9 cellular contexts compared by ENCODE assay signal in genomic region chr16:82263456-82264159, GRCh38.
DNase-seq lines count a peak whose midpoint lies in the region; ATAC-seq and TF ChIP-seq lines count a peak whose summit lies in the region.
"Had no signal": no experiment of that assay in that cellular context is flagged by ENCODE, and none has a peak within 500 bp of the region (broad histone marks: within the 10 kb centered on the region; RNA-seq: fewer than 3 reads in every experiment).

No MANE protein-coding gene starts in this region.

- peak; percentile 21 to 77 (median 57) for DNase-seq in NCI-H1417 (lab: John Stamatoyannopoulos, UW)
- DNase-seq in NCI-H1417 treated with DMSO at 0.1 percent for 48 hours (lab: John Stamatoyannopoulos, UW) = no peak
- peak; percentile 38 for DNase-seq in activated T-cell treated with anti-CD3 and anti-CD28 coated beads, Interleukin-2, amount 50 U/mL, for 1 hour
- peak; percentile 33 to 52 for DNase-seq in fibroblast of lung (ENCODE audit: low read depth in 2 of 2)
- peak; percentile 50 for DNase-seq in neural crest cell (ENCODE audit: low read depth, low spot score)
- DNase-seq in suprapubic skin (ENCODE audit: low spot score in 2 of 2) = no peak

- no peak overlapping the region for H3K4me2 ChIP-seq in OCI-LY1 (ENCODE audit: low read length)
- no peak overlapping the region for H3K4me2 ChIP-seq in fibroblast of lung (ENCODE audit: extremely low read depth, insufficient read depth, low read length)

- no peak for TF ChIP-seq EP300 in suprapubic skin (IDR thresholded peaks at IDR 0.05)

- H3F3A ChIP-seq in OCI-LY1 (ENCODE audit: insufficient read depth, low read length) = no peaks in the 10 kb centered on the region

- H2AFZ ChIP-seq in OCI-LY1 (ENCODE audit: low read length) (no peak overlapping the region), fibroblast of lung (ENCODE audit: low read length) (no peak overlapping the region)

- no peaks in the 10 kb centered on the region for H3K9me3 ChIP-seq in OCI-LY1 (ENCODE audit: low read length)
- H3K9me3 ChIP-seq in fibroblast of lung (ENCODE audit: control insufficient read depth, insufficient read depth, low read depth, low read length) = no peaks in the 10 kb centered on the region
- no peaks in the 10 kb centered on the region for H3K9me3 ChIP-seq in suprapubic skin

- H3K4me1 ChIP-seq in OCI-LY1 (ENCODE audit: insufficient read depth, low read length, severe bottlenecking) = no peaks in the 10 kb centered on the region
- H3K4me1 ChIP-seq in fibroblast of lung (ENCODE audit: control insufficient read depth, extremely low read depth, insufficient read depth, low read length) = no peaks in the 10 kb centered on the region
- no peaks in the 10 kb centered on the region for H3K4me1 ChIP-seq in suprapubic skin

- H3K27ac Mint-ChIP-seq in neural crest cell (ENCODE audit: unreplicated experiment) = no peak overlapping the region

- H3K9ac ChIP-seq in OCI-LY1 (ENCODE audit: low read length) = no peak overlapping the region
- no peak overlapping the region for H3K9ac ChIP-seq in fibroblast of lung (ENCODE audit: insufficient read depth, low read length)
- H3K9ac ChIP-seq: BLaER1 treated with 17β-estradiol and CSF1 and Interleukin-3, amounts not matched to agents 10 nM and 100 nM had no signal

- no peaks in the 10 kb centered on the region for H4K20me1 ChIP-seq in OCI-LY1 (ENCODE audit: insufficient read depth, low read length)
- H4K20me1 ChIP-seq in fibroblast of lung (ENCODE audit: control insufficient read depth, extremely low read depth, insufficient read depth, low read length) = no peaks in the 10 kb centered on the region
- H4K20me1 ChIP-seq: BLaER1 treated with 17β-estradiol and CSF1 and Interleukin-3, amounts not matched to agents 10 nM and 100 nM had no signal

- no peaks in the 10 kb centered on the region for H3K36me3 ChIP-seq in OCI-LY1 (ENCODE audit: insufficient read depth, low read length)
- H3K36me3 ChIP-seq in fibroblast of lung (ENCODE audit: control insufficient read depth, insufficient read depth, low read length) = no peaks in the 10 kb centered on the region
- no peaks in the 10 kb centered on the region for H3K36me3 ChIP-seq in suprapubic skin
- H3K36me3 ChIP-seq: BLaER1 treated with 17β-estradiol and CSF1 and Interleukin-3, amounts not matched to agents 10 nM and 100 nM had no signal

- ATAC-seq in HG02885 (IDR thresholded peaks at IDR 0.05; ENCODE audit: poor library complexity, unreplicated experiment) = peak; percentile 74

- H3K27ac ChIP-seq in OCI-LY1 (ENCODE audit: low read depth, low read length, poor library complexity, severe bottlenecking) = no peak overlapping the region
- no peak overlapping the region for H3K27ac ChIP-seq in fibroblast of lung (ENCODE audit: insufficient read depth, low read length)
- H3K27ac ChIP-seq in suprapubic skin = no peak overlapping the region
- H3K27ac ChIP-seq: BLaER1 treated with 17β-estradiol and CSF1 and Interleukin-3, amounts not matched to agents 10 nM and 100 nM had no signal

- H3K36me3 Mint-ChIP-seq in neural crest cell (ENCODE audit: low read depth) = no peaks in the 10 kb centered on the region

- H3K4me3 ChIP-seq in OCI-LY1 (ENCODE audit: low read depth, low read length, poor library complexity, severe bottlenecking) (no peak overlapping the region), fibroblast of lung (replicated peaks in 1 of 4; ENCODE audit: control extremely low read depth in 1 of 4, insufficient read depth in 1 of 4, low read depth in 3 of 4, low read length in 4 of 4) (no peak overlapping the region), suprapubic skin (no peak overlapping the region)
- H3K4me3 ChIP-seq: BLaER1 treated with 17β-estradiol and CSF1 and Interleukin-3, amounts not matched to agents 10 nM and 100 nM had no signal

- no peaks in the 10 kb centered on the region for H3K9me3 Mint-ChIP-seq in neural crest cell

- peaks cover 62% of the 10 kb centered on the region for H3K27me3 Mint-ChIP-seq in neural crest cell (ENCODE audit: low read depth)

- H3K4me3 Mint-ChIP-seq in neural crest cell = no peak overlapping the region

- H3K27me3 ChIP-seq in OCI-LY1 (ENCODE audit: insufficient read depth, low read length) = 0 out of 2 replicates have a peak, but pooled peaks cover 2% of the 10 kb centered on the region
- H3K27me3 ChIP-seq in fibroblast of lung (ENCODE audit: control insufficient read depth, insufficient read depth, low read length) = peaks cover 2% of the 10 kb centered on the region
- no peaks in the 10 kb centered on the region for H3K27me3 ChIP-seq in suprapubic skin
- H3K27me3 ChIP-seq: BLaER1 treated with 17β-estradiol and CSF1 and Interleukin-3, amounts not matched to agents 10 nM and 100 nM had no signal

- H3K9me2 ChIP-seq in OCI-LY1 (ENCODE audit: low read depth, low read length) = no peaks in the 10 kb centered on the region

- peaks cover 5% of the 10 kb centered on the region for H3K4me1 Mint-ChIP-seq in neural crest cell

- WGBS in suprapubic skin = 37% methylated on average over 10 of the region's 10 CpGs

- TF ChIP-seq CTCF in OCI-LY1 (IDR thresholded peaks at IDR 0.05; ENCODE audit: low read length) (peak; percentile 96), fibroblast of lung (conservative IDR thresholded peaks at IDR 0.05 in 1 of 2, IDR thresholded peaks at IDR 0.05 in 1 of 2; ENCODE audit: low read depth in 1 of 2, low read length in 2 of 2) (peak; percentile 96 to 98), neural crest cell (conservative IDR thresholded peaks at IDR 0.05) (peak; percentile 98), suprapubic skin (IDR thresholded peaks at IDR 0.05) (peak; percentile 80 to 85)

- H3K79me2 ChIP-seq in OCI-LY1 (ENCODE audit: insufficient read depth, low read length) (no peaks in the 10 kb centered on the region), fibroblast of lung (ENCODE audit: control insufficient read depth, insufficient read depth, low read length) (no peaks in the 10 kb centered on the region)

- TF ChIP-seq POLR2A in suprapubic skin (IDR thresholded peaks at IDR 0.05) = no peak

Comparison
In these comparisons a context has a peak if more than half of its experiments do, and no peak if none do; other contexts are left out.
1. DNase-seq: peak in NCI-H1417 (3 of 3), activated T-cell treated with anti-CD3 and anti-CD28 coated beads, Interleukin-2, amount 50 U/mL, for 1 hour (single experiment), fibroblast of lung (2 of 2) and neural crest cell (single experiment); none in NCI-H1417 treated with DMSO at 0.1 percent for 48 hours (single experiment) and suprapubic skin (0 of 2).
2. Peak in every context shown above with its lines, with median percentiles within 50 percentile points of each other: CTCF ChIP-seq.